In genomic region chr15:84195603-84196002, GRCh38 we compare ENCODE assay signal across 8 cellular contexts. TPM values are rescaled to one million over a fixed set of nuclear protein-coding genes. Genes with fewer than 3 reads are reported as not detected.
DNase-seq lines count a peak whose midpoint lies in the region; ATAC-seq and TF ChIP-seq lines count a peak whose summit lies in the region.
"Not testable (repeated sequence)": the region's sequence is repeated elsewhere in the genome, so short reads cannot be mapped to it uniquely, and the experiment has no call there.

No MANE protein-coding gene starts in this region.

- not testable (repeated sequence) for H2BK20ac ChIP-seq in IMR-90 (ENCODE audit: low read depth, low read length)

- TF ChIP-seq CTCF in HCT116 (IDR thresholded peaks at IDR 0.05 in 2 of 3, conservative IDR thresholded peaks at IDR 0.05 in 1 of 3; ENCODE audit: borderline replicate concordance in 1 of 3, insufficient read depth in 1 of 3, low read depth in 2 of 3, low read length in 2 of 3); IMR-90 (conservative IDR thresholded peaks at IDR 0.05; ENCODE audit: low read depth, low read length): not testable (repeated sequence)

- H3K18ac ChIP-seq in IMR-90 (ENCODE audit: low read depth, low read length), result not testable (repeated sequence)

- H3K4me3 Mint-ChIP-seq in stimulated activated effector memory CD8-positive, alpha-beta T cell treated with anti-CD3 and anti-CD28 coated beads, Interleukin-12 subunit alpha, Interleukin-12 subunit beta, amount 100 ng/mL, for 72 hours, result not testable (repeated sequence)

- not testable (repeated sequence) for TF ChIP-seq RAD21 in HCT116 (IDR thresholded peaks at IDR 0.05; ENCODE audit: low read depth); IMR-90 (IDR thresholded peaks at IDR 0.05; ENCODE audit: low read length)

- not testable (repeated sequence) for H3K9me3 ChIP-seq in HCT116 (ENCODE audit: control insufficient read depth in 1 of 2, insufficient read depth in 1 of 2, low read depth in 1 of 2, low read length in 2 of 2); IMR-90 (ENCODE audit: control insufficient read depth, insufficient read depth, low read length)

- H3K4me1 ChIP-seq in HCT116 (ENCODE audit: control insufficient read depth in 1 of 2, insufficient read depth in 2 of 2, low read length in 2 of 2); IMR-90 (ENCODE audit: control insufficient read depth, insufficient read depth, low read length): not testable (repeated sequence)

- H3K14ac ChIP-seq in IMR-90 (replicated peaks; ENCODE audit: low read depth, low read length), result not testable (repeated sequence)

- not testable (repeated sequence) for H3K4me1 Mint-ChIP-seq in stimulated activated effector memory CD8-positive, alpha-beta T cell treated with anti-CD3 and anti-CD28 coated beads, Interleukin-12 subunit alpha, Interleukin-12 subunit beta, amount 100 ng/mL, for 72 hours

- WGBS in IMR-90 (ENCODE audit: extremely low coverage in 2 of 2, insufficient read length in 1 of 2), 2 experiments, result no CpG with 5 or more reads among the region's 8 CpGs

- H2BK120ac ChIP-seq in IMR-90 (ENCODE audit: low read depth, low read length), result not testable (repeated sequence)

- not testable (repeated sequence) for H3K9me2 ChIP-seq in HCT116 (ENCODE audit: insufficient read depth)

- not testable (repeated sequence) for DNase-seq in HCT116 (ENCODE audit: low read depth, low spot score); IMR-90; activated naive CD4-positive, alpha-beta T cell treated with anti-CD3 and anti-CD28 coated beads, Interleukin-2, amount 50 U/mL, for 72 hours (ENCODE audit: low spot score in 2 of 2); left colon; stimulated activated effector memory CD8-positive, alpha-beta T cell treated with anti-CD3 and anti-CD28 coated beads, Interleukin-12 subunit alpha, Interleukin-12 subunit beta, amount 100 ng/mL, for 72 hours (ENCODE audit: low spot score in 2 of 2)

- intact Hi-C loops in HCT116 (cut with micrococcal nuclease); IMR-90 (cut with micrococcal nuclease); left colon (cut with DNase I, micrococcal nuclease): not testable (repeated sequence)

- not testable (repeated sequence) for H3K9me3 Mint-ChIP-seq in activated naive CD4-positive, alpha-beta T cell treated with anti-CD3 and anti-CD28 coated beads, Interleukin-2, amount 50 U/mL, for 72 hours; stimulated activated effector memory CD8-positive, alpha-beta T cell treated with anti-CD3 and anti-CD28 coated beads, Interleukin-12 subunit alpha, Interleukin-12 subunit beta, amount 100 ng/mL, for 72 hours

- H3K56ac ChIP-seq in IMR-90 (ENCODE audit: extremely low read depth, insufficient read depth, low read length), result not testable (repeated sequence)

- not testable (repeated sequence) for H2AK5ac ChIP-seq in IMR-90 (ENCODE audit: low read depth, low read length)

- H3K4me2 ChIP-seq in HCT116 (ENCODE audit: low read length); IMR-90 (ENCODE audit: low read depth, low read length): not testable (repeated sequence)

- POLR2A ChIA-PET in HCT116 (lab: Charles Lee); IMR-90 (lab: Charles Lee; ENCODE audit: unreplicated experiment): not testable (repeated sequence)

- CTCF ChIA-PET in HCT116 (lab: Charles Lee); IMR-90 (lab: Yijun Ruan, JAX): not testable (repeated sequence)

- in situ Hi-C loops in IMR-90 (cut with MboI; ENCODE audit: low sequenced_read_pairs), result not testable (repeated sequence)

- not testable (repeated sequence) for H3K4me3 ChIP-seq in HCT116 (replicated peaks in 1 of 2; ENCODE audit: low read depth in 1 of 2, low read length in 2 of 2); IMR-90 (ENCODE audit: insufficient read depth, low read depth, low read length)

- H3K27me3 ChIP-seq in HCT116 (ENCODE audit: insufficient read depth, low read length); IMR-90 (ENCODE audit: control insufficient read depth, insufficient read depth, low read length): not testable (repeated sequence)

- not testable (repeated sequence) for H3K79me2 ChIP-seq in HCT116 (ENCODE audit: insufficient read depth, low read length)

- RAD21 ChIA-PET in HCT116 (lab: Charles Lee; ENCODE audit: low non-redundant PET in 1 of 2, low total read pairs in 2 of 2, uncharacterized antibody in 2 of 2, unreplicated experiment in 2 of 2), result not testable (repeated sequence)

- H4K5ac ChIP-seq in IMR-90 (ENCODE audit: low read depth, low read length), result not testable (repeated sequence)

- not testable (repeated sequence) for H3K36me3 Mint-ChIP-seq in activated naive CD4-positive, alpha-beta T cell treated with anti-CD3 and anti-CD28 coated beads, Interleukin-2, amount 50 U/mL, for 72 hours; stimulated activated effector memory CD8-positive, alpha-beta T cell treated with anti-CD3 and anti-CD28 coated beads, Interleukin-12 subunit alpha, Interleukin-12 subunit beta, amount 100 ng/mL, for 72 hours

- H3K23ac ChIP-seq in IMR-90 (ENCODE audit: low read depth, low read length), result not testable (repeated sequence)

- H2AFZ ChIP-seq in HCT116 (ENCODE audit: low read depth, low read length, poor library complexity, severe bottlenecking); IMR-90 (replicated peaks; ENCODE audit: low read length, poor library complexity): not testable (repeated sequence)

- not testable (repeated sequence) for H3K27ac Mint-ChIP-seq in activated naive CD4-positive, alpha-beta T cell treated with anti-CD3 and anti-CD28 coated beads, Interleukin-2, amount 50 U/mL, for 72 hours; stimulated activated effector memory CD8-positive, alpha-beta T cell treated with anti-CD3 and anti-CD28 coated beads, Interleukin-12 subunit alpha, Interleukin-12 subunit beta, amount 100 ng/mL, for 72 hours

- dilution Hi-C loops in IMR-90 (cut with HindIII; ENCODE audit: low sequenced_read_pairs, unreplicated experiment), result not testable (repeated sequence)

- H4K8ac ChIP-seq in IMR-90 (ENCODE audit: low read depth in 2 of 2, low read length in 2 of 2), result not testable (repeated sequence)

- not testable (repeated sequence) for H3K36me3 ChIP-seq in HCT116 (ENCODE audit: control insufficient read depth in 1 of 2, insufficient read depth in 2 of 2, low read length in 2 of 2); IMR-90 (ENCODE audit: control insufficient read depth, insufficient read depth, low read length)

- peak; percentile 61 for ATAC-seq in GM18519 (IDR thresholded peaks at IDR 0.05; ENCODE audit: low FRiP score, unreplicated experiment)
- ATAC-seq in GM19463 (IDR thresholded peaks at IDR 0.05; ENCODE audit: unreplicated experiment), result peak; percentile 79
- ATAC-seq in HCT116, result peak; percentile 94
- ATAC-seq in HG03095 (IDR thresholded peaks at IDR 0.05; ENCODE audit: unreplicated experiment), result peak; percentile 89
- ATAC-seq in IMR-90 (ENCODE audit: low read depth), result peak; percentile 98
- peak; percentile 91 to 94 for ATAC-seq in activated naive CD4-positive, alpha-beta T cell treated with anti-CD3 and anti-CD28 coated beads, Interleukin-2, amount 50 U/mL, for 72 hours
- peak; percentile 94 for ATAC-seq in left colon
- peak; percentile 86 for ATAC-seq in stimulated activated effector memory CD8-positive, alpha-beta T cell treated with anti-CD3 and anti-CD28 coated beads, Interleukin-12 subunit alpha, Interleukin-12 subunit beta, amount 100 ng/mL, for 72 hours

- H3K4ac ChIP-seq in IMR-90 (ENCODE audit: low read depth, low read length), result not testable (repeated sequence)

- BruUV-seq in HCT116 (replicated peaks; lab: Mats Ljungman, UMichigan); IMR-90 (replicated peaks; lab: Mats Ljungman, UMichigan): not testable (repeated sequence)

- not testable (repeated sequence) for H3K9me1 ChIP-seq in IMR-90 (ENCODE audit: insufficient read depth, low read length)

- H2BK5ac ChIP-seq in IMR-90 (ENCODE audit: low read depth, low read length, poor library complexity, severe bottlenecking), result not testable (repeated sequence)

- not testable (repeated sequence) for H3K79me1 ChIP-seq in IMR-90 (ENCODE audit: low read depth in 1 of 2, low read length in 2 of 2)

- not testable (repeated sequence) for H3K9ac ChIP-seq in HCT116 (ENCODE audit: low read length); IMR-90 (ENCODE audit: low read depth, low read length)

- H4K91ac ChIP-seq in IMR-90 (ENCODE audit: insufficient read depth, low read depth, low read length), result not testable (repeated sequence)

- H2BK15ac ChIP-seq in IMR-90 (ENCODE audit: low read depth, low read length), result not testable (repeated sequence)

- not testable (repeated sequence) for H2AK9ac ChIP-seq in IMR-90 (replicated peaks; ENCODE audit: low read depth, low read length, poor library complexity)

- H4K20me1 ChIP-seq in HCT116 (ENCODE audit: insufficient read depth); IMR-90 (ENCODE audit: insufficient read depth, low read length): not testable (repeated sequence)

- TF ChIP-seq POLR2A in HCT116 (IDR thresholded peaks at IDR 0.05; ENCODE audit: borderline replicate concordance, extremely low read depth, insufficient read depth, insufficient read length); IMR-90 (IDR thresholded peaks at IDR 0.05; ENCODE audit: low read depth, low read length): not testable (repeated sequence)

- not testable (repeated sequence) for H3K27ac ChIP-seq in HCT116 (ENCODE audit: low read depth, low read length); IMR-90 (ENCODE audit: insufficient read depth, low read length)

RNA-seq across cellular contexts. Expression of gene GOLGA6L4, which starts 40.0 kb away (rescaled TPM):
- 3.2 TPM for total RNA-seq in HCT116 (2021; ENCODE audit: unreplicated experiment)
- 1.2 and 1.3 TPM in 2 replicates for polyA plus RNA-seq in HCT116 (2012)
- 0.54 and 0.83 TPM in 2 replicates for total RNA-seq in IMR-90 (2012; rRNA removed)
- 1.1 and 2.1 TPM in 2 replicates for polyA plus RNA-seq in IMR-90 (2012; rRNA removed)
- polyA plus RNA-seq in IMR-90 (2012; cell fraction: cytosol; rRNA removed), result 0.05 and 0.12 TPM in 2 replicates
- 5.0 and 16.0 TPM in 2 replicates for polyA plus RNA-seq in IMR-90 (2012; cell fraction: nucleus; rRNA removed; ENCODE audit: low replicate concordance)
- total RNA-seq in activated naive CD4-positive, alpha-beta T cell treated with anti-CD3 and anti-CD28 coated beads, Interleukin-2, amount 50 U/mL, for 72 hours, result 1 to 10 TPM in 1 of 2 donors, under 1 TPM in 1; 0.80 to 1.7 TPM
- 1 to 10 TPM; 1.6 to 3.5 TPM for total RNA-seq in left colon
